Comparison of ENCODE assay signal across 8 cellular contexts in genomic region chr9:125261501-125262216, GRCh38. TPM values are rescaled to one million over a fixed set of nuclear protein-coding genes. Genes with fewer than 3 reads are reported as not detected.
A peak's percentile ranks its signal among the peaks of the same experiment; 100 is the strongest.
DNase-seq lines count a peak whose midpoint lies in the region; ATAC-seq and TF ChIP-seq lines count a peak whose summit lies in the region.

GAPVD1 (plus strand) TSS chr9:125261826; CDS start chr9:125298922, 37,096 bp downstream.

- H2AK5ac ChIP-seq in trophoblast cell (ENCODE audit: low read length) = peak within 1 kb of the TSS; percentile 59

- no peak within 1 kb of the TSS for H2BK12ac ChIP-seq in trophoblast cell (ENCODE audit: low read length)

- H3K4me1 ChIP-seq in cardiac muscle cell (ENCODE audit: low read depth) (no peaks in the 10 kb centered on the region), trophoblast cell (ENCODE audit: control insufficient read depth in 1 of 2, insufficient read depth in 2 of 2, low read length in 2 of 2) (peaks cover 2% of the 10 kb centered on the region in 2 experiments), tibial nerve (peaks cover 0 to 24% (median 14%) of the 10 kb centered on the region in 4 donors)

- H3K27me3 ChIP-seq in cardiac muscle cell (no peaks in the 10 kb centered on the region), trophoblast cell (ENCODE audit: insufficient read depth, low read length) (no peaks in the 10 kb centered on the region), tibial nerve (no peaks in the 10 kb centered on the region)

- H2BK5ac ChIP-seq in trophoblast cell (ENCODE audit: low read depth, low read length, poor library complexity) = peak within 1 kb of the TSS; percentile 65

- peak; percentile 59 for TF ChIP-seq CTCF in GM12874 (IDR thresholded peaks at IDR 0.05; ENCODE audit: insufficient read depth, low read depth, low read length)
- peak; percentile 40 for TF ChIP-seq CTCF in cardiac muscle cell (IDR thresholded peaks at IDR 0.05; ENCODE audit: low read depth, low read length)
- TF ChIP-seq CTCF in tibial nerve (IDR thresholded peaks at IDR 0.05) = peak; percentile 37 to 78 (median 60)

- peak; percentile 33 to 77 for TF ChIP-seq POLR2A in tibial nerve (IDR thresholded peaks at IDR 0.05)

- H2AFZ ChIP-seq in trophoblast cell (ENCODE audit: insufficient read depth, low read length, poor library complexity) = peak within 1 kb of the TSS; percentile 48

- H3K9me3 ChIP-seq in cardiac muscle cell (ENCODE audit: low read depth) (no peaks in the 10 kb centered on the region), trophoblast cell (ENCODE audit: insufficient read depth, low read depth, low read length) (no peaks in the 10 kb centered on the region), tibial nerve (no peaks in the 10 kb centered on the region)

- H3K79me2 ChIP-seq in trophoblast cell (ENCODE audit: control insufficient read depth, insufficient read depth, low read length, poor library complexity) = peaks cover 9% of the 10 kb centered on the region

- DNase-seq in NCI-H1105 (lab: John Stamatoyannopoulos, UW) (peak; percentile 85), SW 1271 (lab: John Stamatoyannopoulos, UW) (peak; percentile 80 to 93), cardiac muscle cell (ENCODE audit: low read depth in 1 of 2, low spot score in 1 of 2) (peak; percentile 92 to 94), trophoblast cell (peak; percentile 99), tibial nerve (ENCODE audit: low spot score in 2 of 2) (peak; percentile 40 to 51)
- peak; percentile 65 for DNase-seq in activated naive CD8-positive, alpha-beta T cell treated with anti-CD3 and anti-CD28 coated beads, Interleukin-2, amount 50 U/mL, for 16 hours (ENCODE audit: low read depth, low spot score)

- H3K14ac ChIP-seq in trophoblast cell (ENCODE audit: low read length) = peak within 1 kb of the TSS; percentile 86

- peak; percentile 93 for ATAC-seq in HG02642 (IDR thresholded peaks at IDR 0.05; ENCODE audit: poor library complexity, unreplicated experiment)

- H3K9ac ChIP-seq in trophoblast cell (ENCODE audit: low read length) = peak within 1 kb of the TSS; percentile 87

- no peak within 1 kb of the TSS for H3K23ac ChIP-seq in trophoblast cell (ENCODE audit: low read length)

- peak within 1 kb of the TSS; percentile 93 for H4K8ac ChIP-seq in trophoblast cell (ENCODE audit: low read depth, low read length)

- peaks cover 8% of the 10 kb centered on the region for H3K79me1 ChIP-seq in trophoblast cell (ENCODE audit: low read length)

- peak within 1 kb of the TSS; percentile 82 for H4K12ac ChIP-seq in trophoblast cell (ENCODE audit: low read depth, low read length)

- peak in 1 of 2 donors; percentile 77 for TF ChIP-seq EP300 in tibial nerve (IDR thresholded peaks at IDR 0.05)

- H3K27ac ChIP-seq in cardiac muscle cell (peak within 1 kb of the TSS; percentile 91), trophoblast cell (ENCODE audit: low read depth, low read length) (peak within 1 kb of the TSS; percentile 51), tibial nerve (peak within 1 kb of the TSS; percentile 79 to 89 (median 85))

- peak within 1 kb of the TSS; percentile 92 for H3K4ac ChIP-seq in trophoblast cell (ENCODE audit: low read depth, low read length)

- H4K91ac ChIP-seq in trophoblast cell (ENCODE audit: low read depth, low read length) = peak within 1 kb of the TSS; percentile 84

- peak within 1 kb of the TSS; percentile 61 for H3K4me2 ChIP-seq in trophoblast cell (ENCODE audit: low read length)

- H2BK120ac ChIP-seq in trophoblast cell (ENCODE audit: insufficient read depth, low read length, poor library complexity) = peak within 1 kb of the TSS; percentile 67

- H3K36me3 ChIP-seq in cardiac muscle cell (no peaks in the 10 kb centered on the region), trophoblast cell (ENCODE audit: control insufficient read depth in 1 of 2, insufficient read depth in 2 of 2, low read length in 2 of 2) (peaks cover 5 to 7% of the 10 kb centered on the region in 2 experiments), tibial nerve (peaks cover 0 to 14% (median 0%) of the 10 kb centered on the region in 3 donors)

- H3K4me3 ChIP-seq in cardiac muscle cell (peak within 1 kb of the TSS; percentile 70), trophoblast cell (ENCODE audit: low read depth, low read length) (peak within 1 kb of the TSS; percentile 97), tibial nerve (peak within 1 kb of the TSS; percentile 88 to 96 (median 94))

- H3K18ac ChIP-seq in trophoblast cell (ENCODE audit: low read length) = peak within 1 kb of the TSS; percentile 82

- WGBS in trophoblast cell (ENCODE audit: extremely low coverage, insufficient coverage, insufficient read length) = no CpG with 5 or more reads among the region's 66 CpGs
- 6% methylated on average over 26 to 28 of the region's 66 CpGs for WGBS in tibial nerve, 2 donors

RNA-seq across cellular contexts. Expression of gene GAPVD1, which starts in this region (rescaled TPM):
- 28.8 and 39.3 TPM in 2 replicates for total RNA-seq in cardiac muscle cell
- 34.2 and 37.9 TPM in 2 replicates for polyA plus RNA-seq in cardiac muscle cell
- polyA plus RNA-seq in trophoblast cell (2013) = 31.6 and 31.8 TPM in 2 replicates
- 10 to 100 TPM; 56.8 to 66.6 (median 63.9) TPM for total RNA-seq in tibial nerve

Comparison
In these comparisons a context has a peak if more than half of its experiments do, and no peak if none do; other contexts are left out.
1. Peak in every context shown above with its lines: DNase-seq, ATAC-seq, H3K4me3 ChIP-seq and H3K27ac ChIP-seq.
2. DNase-seq: peak in every context shown above with its lines; median percentile 99 in trophoblast cell; 93 in cardiac muscle cell; 86 in SW 1271; 85 in NCI-H1105; 65 in activated naive CD8-positive, alpha-beta T cell treated with anti-CD3 and anti-CD28 coated beads, Interleukin-2, amount 50 U/mL, for 16 hours; 46 in tibial nerve.